1 cellular context compared by ENCODE assay signal in the genomic region with DNA sequence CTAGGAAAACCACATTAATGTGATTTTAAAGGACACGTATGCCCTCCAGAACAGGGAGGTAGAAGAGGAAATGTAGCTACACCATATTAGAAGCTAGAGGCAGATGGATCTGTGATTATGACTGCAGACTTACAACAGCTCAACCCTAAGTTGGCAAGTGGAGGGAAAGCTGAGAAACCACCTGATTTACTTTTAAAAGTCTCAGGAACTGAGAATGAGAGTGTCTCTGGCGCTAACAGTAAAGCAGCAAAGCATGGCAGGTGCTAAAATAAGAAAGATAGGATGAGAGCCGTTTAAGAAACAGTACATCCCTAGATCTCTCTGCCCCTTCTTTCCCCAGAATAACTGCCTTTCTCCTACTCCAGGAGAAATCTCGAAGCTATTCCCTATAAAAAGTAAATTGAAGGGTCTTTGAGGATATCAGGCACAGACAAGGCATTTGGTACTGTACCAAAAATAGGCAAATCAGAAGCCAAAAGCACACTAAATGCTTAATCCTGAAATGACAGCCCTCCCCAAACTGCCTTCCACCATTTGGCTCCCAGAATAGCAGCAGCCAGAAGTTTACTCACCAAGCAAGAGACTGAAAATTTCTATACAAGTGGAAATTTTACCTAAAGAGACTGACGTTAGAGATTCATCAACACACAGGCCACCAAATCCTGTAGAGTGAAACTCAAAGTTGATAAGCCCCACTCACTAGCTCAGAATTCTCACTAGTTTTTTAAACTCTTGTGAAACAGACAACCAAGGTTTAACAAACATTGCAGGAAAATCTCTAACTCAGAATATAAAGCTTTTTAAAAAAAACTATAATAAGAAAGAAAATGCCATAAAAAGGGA.
TF ChIP-seq lines count a peak whose summit lies in the region.

No MANE protein-coding gene starts in this region.

TF ChIP-seq in H1, 55 proteins besides CTCF, POLR2A, EP300 and RAD21:
- TF ChIP-seq TBP (IDR thresholded peaks at IDR 0.05; ENCODE audit: low read depth, low read length) = no peak
- TF ChIP-seq FOSL1 (IDR thresholded peaks at IDR 0.05; ENCODE audit: insufficient read depth, low read depth, low read length) = no peak
- no peak for TF ChIP-seq HDAC6 (IDR thresholded peaks at IDR 0.05; ENCODE audit: low read depth, low read length)
TF ChIP-seq in H1: peak in this region for 0.
